22 cellular contexts compared by ENCODE assay signal in the genomic region with DNA sequence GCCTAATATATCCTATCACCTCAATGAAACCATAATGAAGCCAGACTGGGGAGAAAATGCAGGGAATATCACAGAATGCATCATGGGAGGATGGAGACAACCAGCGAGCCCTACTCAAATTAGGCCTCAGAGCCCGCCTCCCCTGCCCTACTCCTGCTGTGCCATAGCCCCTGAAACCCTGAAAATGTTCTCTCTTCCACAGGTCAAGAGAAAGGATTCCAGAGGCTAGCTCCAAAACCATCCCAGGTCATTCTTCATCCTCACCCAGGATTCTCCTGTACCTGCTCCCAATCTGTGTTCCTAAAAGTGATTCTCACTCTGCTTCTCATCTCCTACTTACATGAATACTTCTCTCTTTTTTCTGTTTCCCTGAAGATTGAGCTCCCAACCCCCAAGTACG. TPM values are rescaled to one million over a fixed set of nuclear protein-coding genes. Genes with fewer than 3 reads are reported as not detected.
DNase-seq lines count a peak whose midpoint lies in the region; ATAC-seq and TF ChIP-seq lines count a peak whose summit lies in the region.
"Had no signal": no experiment of that assay in that cellular context is flagged by ENCODE, and none has a peak within 500 bp of the region (broad histone marks: within the 10 kb centered on the region; RNA-seq: fewer than 3 reads in every experiment).

No MANE protein-coding gene starts in this region.

- H3K27ac Mint-ChIP-seq in activated CD4-positive, alpha-beta T cell treated with anti-CD3 and anti-CD28 coated beads for 36 hours = peak overlapping the region; percentile 99
- peak overlapping the region; percentile 100 for H3K27ac Mint-ChIP-seq in CD8-positive, alpha-beta T cell
- peak overlapping the region; percentile 99 for H3K27ac Mint-ChIP-seq in activated CD8-positive, alpha-beta T cell treated with anti-CD3 and anti-CD28 coated beads, Interleukin-2, amount 10 ng/mL, durations not matched to agents 7 days and 5 days

- no peaks in the 10 kb centered on the region for H3K9me3 ChIP-seq in CD8-positive, alpha-beta T cell (ENCODE audit: low read length)
- H3K9me3 ChIP-seq: esophagus squamous epithelium, gastroesophageal sphincter had no signal

- H3K4me3 Mint-ChIP-seq in activated CD4-positive, alpha-beta T cell treated with anti-CD3 and anti-CD28 coated beads for 36 hours = peak overlapping the region; percentile 99
- H3K4me3 Mint-ChIP-seq in CD8-positive, alpha-beta T cell = peak overlapping the region; percentile 99
- H3K4me3 Mint-ChIP-seq in activated CD8-positive, alpha-beta T cell treated with anti-CD3 and anti-CD28 coated beads, Interleukin-2, amount 10 ng/mL, durations not matched to agents 7 days and 5 days = peak overlapping the region; percentile 90

- peak overlapping the region; percentile 81 for H3K4me3 ChIP-seq in CD8-positive, alpha-beta T cell (ENCODE audit: low read depth, low read length)
- H3K4me3 ChIP-seq: esophagus squamous epithelium, gastroesophageal sphincter, lung had no signal

- peaks cover 51% of the 10 kb centered on the region for H3K36me3 ChIP-seq in CD8-positive, alpha-beta T cell (ENCODE audit: insufficient read depth, low read length)
- H3K36me3 ChIP-seq: esophagus squamous epithelium, gastroesophageal sphincter had no signal

- intact Hi-C loops in activated CD4-positive, alpha-beta T cell treated with anti-CD3 and anti-CD28 coated beads for 36 hours (cut with DNase I, micrococcal nuclease) = loop anchor here in 1 of 2 experiments (10.0 kb wide), 2 partner anchors 582 to 1068 kb away; partner anchors contain the start of genes SSBP1 and ZYX
- intact Hi-C loops in CD8-positive, alpha-beta T cell (cut with DNase I, micrococcal nuclease) = loop anchor here in 1 of 2 experiments (10.0 kb wide), 1 partner anchor 482 kb away; the partner anchor contains the start of genes CASP2 and TMEM139

- DNase-seq in activated CD4-positive, alpha-beta T cell treated with anti-CD3 and anti-CD28 coated beads for 36 hours = no peak
- no peak for DNase-seq in activated CD4-positive, alpha-beta T cell treated with anti-CD3 and anti-CD28 coated beads, Interleukin-2, amount 50 U/mL, for 4 hours
- DNase-seq in CD8-positive, alpha-beta T cell = peak in 1 of 7 experiments; percentile 10
- no peak for DNase-seq in activated CD8-positive, alpha-beta T cell treated with anti-CD3 and anti-CD28 coated beads, Interleukin-2, amount 10 ng/mL, durations not matched to agents 7 days and 5 days
- DNase-seq in mucosa of gallbladder (ENCODE audit: low spot score) = peak; percentile 7
- DNase-seq in LoVo (ENCODE audit: low spot score) = no peak
- no peak for DNase-seq in left lobe of liver (ENCODE audit: low spot score)
- DNase-seq: esophagus squamous epithelium; NCI-H2107; PC-3; SHP77; stimulated activated CD4-positive, alpha-beta T cell treated with anti-CD3 and anti-CD28 coated beads, Interleukin-12 subunit alpha, Interleukin-12 subunit beta, amount 100 ng/mL, for 4 hours had no signal

- CTCF ChIA-PET in activated CD4-positive, alpha-beta T cell treated with anti-CD3 and anti-CD28 coated beads for 36 hours (lab: Charles Lee) = interaction anchor here (0.6 kb wide), 1 partner anchor 498 kb away, joined by 3 read pairs; no protein-coding TSS in a partner anchor
- CTCF ChIA-PET in CD8-positive, alpha-beta T cell (lab: Charles Lee) = interaction anchor here (2.2 kb wide), 1 partner anchor 8 kb away, joined by 13 read pairs; no protein-coding TSS in a partner anchor
- CTCF ChIA-PET in activated CD8-positive, alpha-beta T cell treated with anti-CD3 and anti-CD28 coated beads, Interleukin-2, amount 10 ng/mL, durations not matched to agents 7 days and 5 days (lab: Charles Lee) = no interaction called here

- TF ChIP-seq CTCF in CD8-positive, alpha-beta T cell (IDR thresholded peaks at IDR 0.05) = no peak

- peaks cover 83% of the 10 kb centered on the region for H3K36me3 Mint-ChIP-seq in activated CD4-positive, alpha-beta T cell treated with anti-CD3 and anti-CD28 coated beads for 36 hours (ENCODE audit: low read depth)
- H3K36me3 Mint-ChIP-seq in CD8-positive, alpha-beta T cell = peaks cover 76% of the 10 kb centered on the region
- peaks cover 87% of the 10 kb centered on the region for H3K36me3 Mint-ChIP-seq in activated CD8-positive, alpha-beta T cell treated with anti-CD3 and anti-CD28 coated beads, Interleukin-2, amount 10 ng/mL, durations not matched to agents 7 days and 5 days (ENCODE audit: low read depth)

- no peaks in the 10 kb centered on the region for H3K9me3 Mint-ChIP-seq in activated CD4-positive, alpha-beta T cell treated with anti-CD3 and anti-CD28 coated beads for 36 hours (ENCODE audit: low read depth)
- no peaks in the 10 kb centered on the region for H3K9me3 Mint-ChIP-seq in CD8-positive, alpha-beta T cell
- no peaks in the 10 kb centered on the region for H3K9me3 Mint-ChIP-seq in activated CD8-positive, alpha-beta T cell treated with anti-CD3 and anti-CD28 coated beads, Interleukin-2, amount 10 ng/mL, durations not matched to agents 7 days and 5 days (ENCODE audit: insufficient read depth)

- H3K27me3 Mint-ChIP-seq in activated CD4-positive, alpha-beta T cell treated with anti-CD3 and anti-CD28 coated beads for 36 hours = no peaks in the 10 kb centered on the region
- H3K27me3 Mint-ChIP-seq in CD8-positive, alpha-beta T cell (ENCODE audit: low read depth) = no peaks in the 10 kb centered on the region
- H3K27me3 Mint-ChIP-seq in activated CD8-positive, alpha-beta T cell treated with anti-CD3 and anti-CD28 coated beads, Interleukin-2, amount 10 ng/mL, durations not matched to agents 7 days and 5 days (ENCODE audit: low read depth) = no peaks in the 10 kb centered on the region

- H3K4me1 Mint-ChIP-seq in activated CD4-positive, alpha-beta T cell treated with anti-CD3 and anti-CD28 coated beads for 36 hours = peaks cover 81% of the 10 kb centered on the region
- H3K4me1 Mint-ChIP-seq in CD8-positive, alpha-beta T cell (ENCODE audit: low read depth) = peaks cover 89% of the 10 kb centered on the region
- peaks cover 87% of the 10 kb centered on the region for H3K4me1 Mint-ChIP-seq in activated CD8-positive, alpha-beta T cell treated with anti-CD3 and anti-CD28 coated beads, Interleukin-2, amount 10 ng/mL, durations not matched to agents 7 days and 5 days (ENCODE audit: low read depth)

- H3K27me3 ChIP-seq in CD8-positive, alpha-beta T cell (ENCODE audit: insufficient read depth, low read length) = no peaks in the 10 kb centered on the region

- POLR2A ChIA-PET in activated CD4-positive, alpha-beta T cell treated with anti-CD3 and anti-CD28 coated beads for 36 hours (lab: Charles Lee) = no interaction called here
- POLR2A ChIA-PET in CD8-positive, alpha-beta T cell (lab: Charles Lee) = interaction anchor here (19.0 to 21.9 kb wide), 2 partner anchors 8 to 10 kb away, joined by 2372 read pairs; no protein-coding TSS in a partner anchor
- POLR2A ChIA-PET in activated CD8-positive, alpha-beta T cell treated with anti-CD3 and anti-CD28 coated beads, Interleukin-2, amount 10 ng/mL, durations not matched to agents 7 days and 5 days (lab: Charles Lee) = interaction anchor here (1.0 to 22.0 kb wide), 2 partner anchors 10 to 165 kb away, joined by 3 to 2065 read pairs; no protein-coding TSS in a partner anchor

- H3K4me1 ChIP-seq in CD8-positive, alpha-beta T cell (ENCODE audit: insufficient read depth, low read length) = peaks cover 82% of the 10 kb centered on the region

- peak overlapping the region; percentile 86 for H3K27ac ChIP-seq in CD8-positive, alpha-beta T cell (ENCODE audit: low read depth, low read length)
- H3K27ac ChIP-seq: esophagus squamous epithelium, gastroesophageal sphincter had no signal

- no peak for ATAC-seq in activated CD4-positive, alpha-beta T cell treated with anti-CD3 and anti-CD28 coated beads for 36 hours
- no peak for ATAC-seq in CD8-positive, alpha-beta T cell
- no peak for ATAC-seq in activated CD8-positive, alpha-beta T cell treated with anti-CD3 and anti-CD28 coated beads, Interleukin-2, amount 10 ng/mL, durations not matched to agents 7 days and 5 days
- no peak for ATAC-seq in GM19395 (IDR thresholded peaks at IDR 0.05; ENCODE audit: unreplicated experiment)
- no peak for ATAC-seq in left lobe of liver
- ATAC-seq: gastroesophageal sphincter, HepG2, PC-3 had no signal

RNA-seq across cellular contexts. Expression of gene PRSS2, which starts 31.5 kb away (rescaled TPM):
- not detected for total RNA-seq in activated CD4-positive, alpha-beta T cell treated with anti-CD3 and anti-CD28 coated beads for 36 hours
- total RNA-seq in CD8-positive, alpha-beta T cell = not detected
- total RNA-seq in activated CD8-positive, alpha-beta T cell treated with anti-CD3 and anti-CD28 coated beads, Interleukin-2, amount 10 ng/mL, durations not matched to agents 7 days and 5 days = not detected
- total RNA-seq in mucosa of gallbladder (94.5 TPM), left lobe of liver (53.2 TPM)
- total RNA-seq: A172; activated CD8-positive, alpha-beta memory T cell treated with anti-CD3 and anti-CD28 coated beads for 36 hours; chondrocyte; esophagus squamous epithelium; gastroesophageal sphincter; HepG2; M059J; temporal lobe had no signal

RNA-seq across cellular contexts. Expression of gene EPHB6, which starts 52.6 kb away (rescaled TPM):
- 10 to 100 TPM; 14.7 to 15.1 TPM for total RNA-seq in activated CD4-positive, alpha-beta T cell treated with anti-CD3 and anti-CD28 coated beads for 36 hours
- 10 to 100 TPM; 13.8 to 15.3 TPM for total RNA-seq in CD8-positive, alpha-beta T cell
- total RNA-seq in activated CD8-positive, alpha-beta T cell treated with anti-CD3 and anti-CD28 coated beads, Interleukin-2, amount 10 ng/mL, durations not matched to agents 7 days and 5 days = 1 to 10 TPM; 7.0 TPM
- total RNA-seq in mucosa of gallbladder = 16.7 TPM
- total RNA-seq in left lobe of liver = 5.1 TPM
- total RNA-seq: HepG2, M059J had no signal

RNA-seq across cellular contexts. Expression of gene PRSS1, which starts 53.0 kb away (rescaled TPM):
- not detected for total RNA-seq in activated CD4-positive, alpha-beta T cell treated with anti-CD3 and anti-CD28 coated beads for 36 hours
- not detected for total RNA-seq in CD8-positive, alpha-beta T cell
- not detected for total RNA-seq in activated CD8-positive, alpha-beta T cell treated with anti-CD3 and anti-CD28 coated beads, Interleukin-2, amount 10 ng/mL, durations not matched to agents 7 days and 5 days
- total RNA-seq in mucosa of gallbladder (30.7 TPM), left lobe of liver (19.7 TPM)
- total RNA-seq: A172; activated CD8-positive, alpha-beta memory T cell treated with anti-CD3 and anti-CD28 coated beads for 36 hours; chondrocyte; esophagus squamous epithelium; HepG2; M059J; omental fat pad; PC-3; temporal lobe had no signal

Comparison
In these comparisons a context has a peak if more than half of its experiments do, and no peak if none do; other contexts are left out.
1. RNA of gene PRSS2, which starts 31.5 kb away (total RNA-seq): 94.5 TPM in mucosa of gallbladder (single experiment) and 53.2 TPM in left lobe of liver (single experiment); not detected in activated CD4-positive, alpha-beta T cell treated with anti-CD3 and anti-CD28 coated beads for 36 hours, not detected in activated CD8-positive, alpha-beta T cell treated with anti-CD3 and anti-CD28 coated beads, Interleukin-2, amount 10 ng/mL, durations not matched to agents 7 days and 5 days and not detected in CD8-positive, alpha-beta T cell; every median in the first group is over 10 times any median in the second.
2. RNA of gene PRSS1, which starts 53.0 kb away (total RNA-seq): 30.7 TPM in mucosa of gallbladder (single experiment) and 19.7 TPM in left lobe of liver (single experiment); not detected in activated CD4-positive, alpha-beta T cell treated with anti-CD3 and anti-CD28 coated beads for 36 hours, not detected in CD8-positive, alpha-beta T cell and not detected in activated CD8-positive, alpha-beta T cell treated with anti-CD3 and anti-CD28 coated beads, Interleukin-2, amount 10 ng/mL, durations not matched to agents 7 days and 5 days; every median in the first group is over 10 times any median in the second.
3. Peak in every context shown above with its lines, with median percentiles within 50 percentile points of each other: H3K27ac Mint-ChIP-seq and H3K4me3 Mint-ChIP-seq.